11 cellular contexts compared by ENCODE assay signal in genomic region chr2:85702172-85702571, GRCh38. TPM values are rescaled to one million over a fixed set of nuclear protein-coding genes. Genes with fewer than 3 reads are reported as not detected.
DNase-seq lines count a peak whose midpoint lies in the region; ATAC-seq and TF ChIP-seq lines count a peak whose summit lies in the region.
"Had no signal": no experiment of that assay in that cellular context is flagged by ENCODE, and none has a peak within 500 bp of the region (broad histone marks: within the 10 kb centered on the region; RNA-seq: fewer than 3 reads in every experiment).

No MANE protein-coding gene starts in this region.

- H3K27me3 ChIP-seq in PC-9 (ENCODE audit: insufficient read depth, low read depth) = no peaks in the 10 kb centered on the region
- no peaks in the 10 kb centered on the region for H3K27me3 ChIP-seq in CD8-positive, alpha-beta T cell (ENCODE audit: insufficient read depth, low read length)

- peak; percentile 59 to 70 for ATAC-seq in activated CD4-positive, CD25-positive, alpha-beta regulatory T cell treated with anti-CD3 and anti-CD28 coated beads, Interleukin-2, amount 50 U/mL, for 24 hours
- ATAC-seq in CD8-positive, alpha-beta T cell = no peak
- no peak for ATAC-seq in HG03460 (IDR thresholded peaks at IDR 0.05; ENCODE audit: unreplicated experiment)

- H3K27ac ChIP-seq in PC-9 = peak overlapping the region; percentile 98
- no peak overlapping the region for H3K27ac ChIP-seq in CD8-positive, alpha-beta T cell (ENCODE audit: low read depth, low read length)
- H3K27ac ChIP-seq: parathyroid adenoma had no signal

- H4K20me1 ChIP-seq in PC-9 (ENCODE audit: insufficient read depth) = no peaks in the 10 kb centered on the region

- DNase-seq in activated CD4-positive, CD25-positive, alpha-beta regulatory T cell (lab: John Stamatoyannopoulos, UW) = no peak
- DNase-seq in PC-9 (peak in 1 of 2 experiments; percentile 76), choroid plexus epithelial cell (ENCODE audit: low read depth) (peak; percentile 80), renal cortical epithelial cell (ENCODE audit: low read depth) (peak; percentile 93), KG1 (lab: John Stamatoyannopoulos, UW) (no peak)
- no peak for DNase-seq in CD8-positive, alpha-beta T cell
- DNase-seq: activated effector memory CD4-positive, alpha-beta T cell treated with Interleukin-2 at 50 U/mL for 16 hours; NCI-H748 treated with DMSO at 0.1 percent for 48 hours had no signal

- TF ChIP-seq CTCF in PC-9 (conservative IDR thresholded peaks at IDR 0.05) (no peak), choroid plexus epithelial cell (conservative IDR thresholded peaks at IDR 0.05; ENCODE audit: low read depth, low read length) (no peak)
- no peak for TF ChIP-seq CTCF in CD8-positive, alpha-beta T cell (IDR thresholded peaks at IDR 0.05)

- no peaks in the 10 kb centered on the region for H3K79me2 ChIP-seq in PC-9 (ENCODE audit: low read depth)
- H3K79me2 ChIP-seq: parathyroid adenoma had no signal

- H3K4me1 Mint-ChIP-seq in CD8-positive, alpha-beta T cell (ENCODE audit: low read depth) = peaks cover 14% of the 10 kb centered on the region

- peaks cover 45% of the 10 kb centered on the region for H3K4me1 ChIP-seq in PC-9 (replicated peaks; ENCODE audit: insufficient read depth)
- peaks cover 11% of the 10 kb centered on the region for H3K4me1 ChIP-seq in CD8-positive, alpha-beta T cell (ENCODE audit: insufficient read depth, low read length)
- H3K4me1 ChIP-seq: parathyroid adenoma had no signal

- no peak overlapping the region for H3K4me3 Mint-ChIP-seq in CD8-positive, alpha-beta T cell

- peaks cover 1% of the 10 kb centered on the region for H3K27me3 Mint-ChIP-seq in CD8-positive, alpha-beta T cell (ENCODE audit: low read depth)

- peak overlapping the region; percentile 60 for H3K4me2 ChIP-seq in PC-9

- no TSS peak for BruUV-seq in PC-9 (replicated peaks; lab: Mats Ljungman, UMichigan)

- H3K27ac Mint-ChIP-seq in CD8-positive, alpha-beta T cell = no peak overlapping the region

- H3K36me3 ChIP-seq in PC-9 (ENCODE audit: low read depth) = no peaks in the 10 kb centered on the region
- no peaks in the 10 kb centered on the region for H3K36me3 ChIP-seq in CD8-positive, alpha-beta T cell (ENCODE audit: insufficient read depth, low read length)

- no peaks in the 10 kb centered on the region for H3K36me3 Mint-ChIP-seq in CD8-positive, alpha-beta T cell

- H3K9me3 ChIP-seq in PC-9 (ENCODE audit: insufficient read depth, low read depth) = no peaks in the 10 kb centered on the region
- H3K9me3 ChIP-seq in CD8-positive, alpha-beta T cell (ENCODE audit: low read length) = no peaks in the 10 kb centered on the region

- H3K4me3 ChIP-seq in PC-9 (peak overlapping the region; percentile 1; the same call in 1 of the 2 replicates), choroid plexus epithelial cell (ENCODE audit: low read depth, low read length) (no peak overlapping the region)
- H3K4me3 ChIP-seq in CD8-positive, alpha-beta T cell (ENCODE audit: low read depth, low read length) = no peak overlapping the region

- CTCF ChIA-PET in PC-9 (lab: Charles Lee) = no interaction called here
- CTCF ChIA-PET in CD8-positive, alpha-beta T cell (lab: Charles Lee) = interaction anchor here (0.7 kb wide), 1 partner anchor 522 kb away, joined by 3 read pairs; no protein-coding TSS in a partner anchor

- no peak overlapping the region for H2AFZ ChIP-seq in PC-9
- H2AFZ ChIP-seq: parathyroid adenoma had no signal

- H3F3A ChIP-seq in PC-9 (ENCODE audit: insufficient read depth, low read depth) = peaks cover 31% of the 10 kb centered on the region

- H3K9me2 ChIP-seq in PC-9 (ENCODE audit: insufficient read depth) = no peaks in the 10 kb centered on the region

- no peaks in the 10 kb centered on the region for H3K9me3 Mint-ChIP-seq in CD8-positive, alpha-beta T cell

- intact Hi-C loops in PC-9 (cut with micrococcal nuclease; ENCODE audit: unreplicated experiment) = no loop called here
- intact Hi-C loops in CD8-positive, alpha-beta T cell (cut with DNase I, micrococcal nuclease) = no loop called here

- POLR2A ChIA-PET in PC-9 (lab: Charles Lee; ENCODE audit: unreplicated experiment) = no interaction called here
- POLR2A ChIA-PET in CD8-positive, alpha-beta T cell (lab: Charles Lee) = no interaction called here

RNA-seq across cellular contexts. Expression of gene GNLY, which starts 8.0 kb away (rescaled TPM):
- not detected in 2 replicates for total RNA-seq in PC-9 (2021)
- total RNA-seq in renal cortical epithelial cell = not detected in 2 replicates
- total RNA-seq in CD8-positive, alpha-beta T cell = 10 to 100 TPM; 90.8 to 92.9 TPM

RNA-seq across cellular contexts. Expression of gene SFTPB, which starts 34.2 kb away (rescaled TPM):
- total RNA-seq in PC-9 (2021) (not detected in 2 replicates), renal cortical epithelial cell (not detected in 2 replicates)
- not detected for total RNA-seq in CD8-positive, alpha-beta T cell

RNA-seq across cellular contexts. Expression of gene ATOH8, which starts 51.6 kb away (rescaled TPM):
- 0.25 TPM in 1 of 2 replicates, not detected in the other for total RNA-seq in PC-9 (2021)
- total RNA-seq in renal cortical epithelial cell = 4.3 and 12.9 TPM in 2 replicates
- under 1 TPM; 0.22 to 0.39 TPM for total RNA-seq in CD8-positive, alpha-beta T cell

Comparison
In these comparisons a context has a peak if more than half of its experiments do, and no peak if none do; other contexts are left out.
1. ATAC-seq: peak in activated CD4-positive, CD25-positive, alpha-beta regulatory T cell treated with anti-CD3 and anti-CD28 coated beads, Interleukin-2, amount 50 U/mL, for 24 hours (2 of 2); none in CD8-positive, alpha-beta T cell (single experiment) and HG03460 (single experiment).
2. DNase-seq: peak in choroid plexus epithelial cell (single experiment) and renal cortical epithelial cell (single experiment); none in activated CD4-positive, CD25-positive, alpha-beta regulatory T cell (0 of 4), CD8-positive, alpha-beta T cell (0 of 7) and KG1 (single experiment).
3. RNA of gene GNLY, which starts 8.0 kb away (total RNA-seq): 90.8 to 92.9 TPM in CD8-positive, alpha-beta T cell; not detected in PC-9 and not detected in renal cortical epithelial cell; every median in the first group is over 10 times any median in the second.